ENCODE assay signal across 38 cellular contexts in genomic region chr13:40304391-40304790, GRCh38.
"Had no signal": no experiment of that assay in that cellular context is flagged by ENCODE, and none has a peak within 500 bp of the region (broad histone marks: within the 10 kb centered on the region; RNA-seq: fewer than 3 reads in every experiment).

No MANE protein-coding gene starts in this region.

- DNase-seq: activated effector memory CD4-positive, alpha-beta T cell treated with anti-CD3 and anti-CD28 coated beads, Interleukin-2, amount 50 U/mL, for 16 hours; activated effector memory CD4-positive, alpha-beta T cell treated with Interleukin-2 at 50 U/mL for 16 hours; activated gamma-delta T cell; activated gamma-delta T cell treated with Interleukin-2 at 50 U/mL for 16 hours; activated naive CD4-positive, alpha-beta T cell; activated naive CD4-positive, alpha-beta T cell treated with anti-CD3 and anti-CD28 coated beads for 36 hours; activated naive CD4-positive, alpha-beta T cell treated with anti-CD3 and anti-CD28 coated beads, Interleukin-2, amount 10 ng/mL, durations not matched to agents 7 days and 5 days; activated naive CD4-positive, alpha-beta T cell treated with anti-CD3 and anti-CD28 coated beads, Interleukin-2, amount 50 U/mL, for 16 hours; activated naive CD4-positive, alpha-beta T cell treated with Interleukin-2 at 50 U/mL for 16 hours; activated naive CD8-positive, alpha-beta T cell treated with anti-CD3 and anti-CD28 coated beads for 36 hours; activated naive CD8-positive, alpha-beta T cell treated with anti-CD3 and anti-CD28 coated beads, Interleukin-2, amount 10 ng/mL, durations not matched to agents 7 days and 5 days; activated naive CD8-positive, alpha-beta T cell treated with anti-CD3 and anti-CD28 coated beads, Interleukin-2, amount 50 U/mL, for 24 hours; activated T-cell treated with anti-CD3 and anti-CD28 coated beads, Interleukin-2, amount 50 U/mL, for 1 hour; activated T-cell treated with anti-CD3 and anti-CD28 coated beads, Interleukin-2, amount 50 U/mL, for 24 hours; activated T-cell treated with anti-CD3 and anti-CD28 coated beads, Interleukin-2, amount 50 U/mL, for 4 hours; activated T-cell treated with anti-CD3 and anti-CD28 coated beads, Interleukin-2, amount 50 U/mL, for 48 hours; activated T-cell treated with anti-CD3 and anti-CD28 coated beads, Interleukin-2, amount 50 U/mL, for 72 hours; adrenal gland; amniotic stem cell; amygdala; anterior cingulate cortex; aorta; body of pancreas; brain microvascular endothelial cell; caudate nucleus; central memory CD4-positive, alpha-beta T cell; cerebellar nuclear complex had no signal

- H3K4me1 Mint-ChIP-seq: brain; central memory CD8-positive, alpha-beta T cell had no signal

- H3K4me3 ChIP-seq: adrenal gland, ascending aorta, body of pancreas, breast epithelium, cardiac muscle cell had no signal

- H3K4me3 Mint-ChIP-seq: activated naive CD4-positive, alpha-beta T cell treated with anti-CD3 and anti-CD28 coated beads for 36 hours; activated naive CD4-positive, alpha-beta T cell treated with anti-CD3 and anti-CD28 coated beads, Interleukin-2, amount 10 ng/mL, durations not matched to agents 7 days and 5 days; activated naive CD4-positive, alpha-beta T cell treated with anti-CD3 and anti-CD28 coated beads, Interleukin-2, amount 50 U/mL, for 24 hours; activated naive CD8-positive, alpha-beta T cell; activated naive CD8-positive, alpha-beta T cell treated with anti-CD3 and anti-CD28 coated beads for 36 hours; activated naive CD8-positive, alpha-beta T cell treated with anti-CD3 and anti-CD28 coated beads, Interleukin-2, amount 10 ng/mL, durations not matched to agents 7 days and 5 days; activated naive CD8-positive, alpha-beta T cell treated with anti-CD3 and anti-CD28 coated beads, Interleukin-2, amount 50 U/mL, for 24 hours; activated T-cell treated with anti-CD3 and anti-CD28 coated beads, Interleukin-2, amount 50 U/mL, for 24 hours; activated T-cell treated with anti-CD3 and anti-CD28 coated beads, Interleukin-2, amount 50 U/mL, for 4 hours; activated T-cell treated with anti-CD3 and anti-CD28 coated beads, Interleukin-2, amount 50 U/mL, for 72 hours; activated T-helper 1 cell treated with anti-CD3 and anti-CD28 coated beads, Interleukin-12 subunit alpha, Interleukin-12 subunit beta, Interleukin-2, Interleukin-4 antibody, amounts not matched to agents 30 ng/mL and 10 ng/mL and 1 ng/mL, durations not matched to agents 14 hours and 24 hours and 36 hours; activated T-helper 17 cell treated with anti-CD3 and anti-CD28 coated beads, Interleukin-2, amount 50 U/mL, for 72 hours; brain; central memory CD8-positive, alpha-beta T cell had no signal

- H3K36me3 Mint-ChIP-seq: brain had no signal

- H3K9me3 ChIP-seq: adrenal gland, ascending aorta, body of pancreas had no signal

- H3K27ac ChIP-seq: adrenal gland, ascending aorta, body of pancreas, brain microvascular endothelial cell, breast epithelium, cardiac muscle cell had no signal

- ATAC-seq: activated naive CD4-positive, alpha-beta T cell treated with anti-CD3 and anti-CD28 coated beads, Interleukin-2, amount 50 U/mL, for 72 hours; activated naive CD8-positive, alpha-beta T cell treated with anti-CD3 and anti-CD28 coated beads, Interleukin-2, amount 50 U/mL, for 24 hours; activated T-cell treated with anti-CD3 and anti-CD28 coated beads, Interleukin-2, amount 50 U/mL, for 4 hours; activated T-cell treated with anti-CD3 and anti-CD28 coated beads, Interleukin-2, amount 50 U/mL, for 72 hours; activated T-helper 17 cell treated with anti-CD3 and anti-CD28 coated beads, Interleukin-2, amount 50 U/mL, for 72 hours; body of pancreas had no signal

- H3K27me3 Mint-ChIP-seq: activated naive CD4-positive, alpha-beta T cell treated with anti-CD3 and anti-CD28 coated beads, Interleukin-2, amount 10 ng/mL, durations not matched to agents 7 days and 5 days; activated naive CD4-positive, alpha-beta T cell treated with anti-CD3 and anti-CD28 coated beads, Interleukin-2, amount 50 U/mL, for 24 hours; activated naive CD8-positive, alpha-beta T cell; activated naive CD8-positive, alpha-beta T cell treated with anti-CD3 and anti-CD28 coated beads for 36 hours; activated naive CD8-positive, alpha-beta T cell treated with anti-CD3 and anti-CD28 coated beads, Interleukin-2, amount 10 ng/mL, durations not matched to agents 7 days and 5 days; activated naive CD8-positive, alpha-beta T cell treated with anti-CD3 and anti-CD28 coated beads, Interleukin-2, amount 50 U/mL, for 24 hours; activated T-cell treated with anti-CD3 and anti-CD28 coated beads, Interleukin-2, amount 50 U/mL, for 24 hours; activated T-helper 17 cell treated with anti-CD3 and anti-CD28 coated beads, Interleukin-2, amount 50 U/mL, for 72 hours; central memory CD8-positive, alpha-beta T cell had no signal

- H3K36me3 ChIP-seq: adrenal gland, ascending aorta, brain microvascular endothelial cell, breast epithelium, cardiac muscle cell had no signal

- H3K27ac Mint-ChIP-seq: activated naive CD4-positive, alpha-beta T cell treated with anti-CD3 and anti-CD28 coated beads for 36 hours; activated naive CD4-positive, alpha-beta T cell treated with anti-CD3 and anti-CD28 coated beads, Interleukin-2, amount 10 ng/mL, durations not matched to agents 7 days and 5 days; activated naive CD4-positive, alpha-beta T cell treated with anti-CD3 and anti-CD28 coated beads, Interleukin-2, amount 50 U/mL, for 24 hours; activated naive CD4-positive, alpha-beta T cell treated with anti-CD3 and anti-CD28 coated beads, Interleukin-2, amount 50 U/mL, for 72 hours; activated naive CD8-positive, alpha-beta T cell; activated naive CD8-positive, alpha-beta T cell treated with anti-CD3 and anti-CD28 coated beads for 36 hours; activated naive CD8-positive, alpha-beta T cell treated with anti-CD3 and anti-CD28 coated beads, Interleukin-2, amount 10 ng/mL, durations not matched to agents 7 days and 5 days; activated naive CD8-positive, alpha-beta T cell treated with anti-CD3 and anti-CD28 coated beads, Interleukin-2, amount 50 U/mL, for 24 hours; activated T-cell treated with anti-CD3 and anti-CD28 coated beads, Interleukin-2, amount 50 U/mL, for 24 hours; activated T-cell treated with anti-CD3 and anti-CD28 coated beads, Interleukin-2, amount 50 U/mL, for 72 hours; activated T-helper 1 cell treated with anti-CD3 and anti-CD28 coated beads, Interleukin-12 subunit alpha, Interleukin-12 subunit beta, Interleukin-2, Interleukin-4 antibody, amounts not matched to agents 30 ng/mL and 10 ng/mL and 1 ng/mL, durations not matched to agents 14 hours and 24 hours and 36 hours; activated T-helper 17 cell treated with anti-CD3 and anti-CD28 coated beads, Interleukin-2, amount 50 U/mL, for 72 hours; activated T-helper 2 cell treated with anti-CD3 and anti-CD28 coated beads, Interferon-gamma antibody, Interleukin-2, Interleukin-4, amounts not matched to agents 10 μg/mL and 5 μg/mL and 100 μg/mL, durations not matched to agents 14 hours and 24 hours and 36 hours; brain had no signal

- H3K4me1 ChIP-seq: adrenal gland, ascending aorta, body of pancreas, breast epithelium had no signal

- H3K27me3 ChIP-seq: adrenal gland, ascending aorta, body of pancreas, brain microvascular endothelial cell, breast epithelium, cardiac muscle cell had no signal
